In genomic region chr17:8140413-8141029, GRCh38 we compare ENCODE assay signal across 20 cellular contexts. TPM values are rescaled to one million over a fixed set of nuclear protein-coding genes. Genes with fewer than 3 reads are reported as not detected.
A peak's percentile ranks its signal among the peaks of the same experiment; 100 is the strongest.
DNase-seq lines count a peak whose midpoint lies in the region; ATAC-seq and TF ChIP-seq lines count a peak whose summit lies in the region.
"Had no signal": no experiment of that assay in that cellular context is flagged by ENCODE, and none has a peak within 500 bp of the region (broad histone marks: within the 10 kb centered on the region; RNA-seq: fewer than 3 reads in every experiment).

No MANE protein-coding gene starts in this region.

- H3K4me3 ChIP-seq in left ventricle myocardium inferior (no peak overlapping the region), upper lobe of left lung (no peak overlapping the region)
- H3K4me3 ChIP-seq: suprapubic skin had no signal

- H3K27ac ChIP-seq in left ventricle myocardium inferior (replicated peaks) (peak overlapping the region; percentile 89), upper lobe of left lung (peak overlapping the region in 3 of 4 donors; percentile 68 to 87 (median 84))
- H3K27ac ChIP-seq: HL-60 had no signal

- TF ChIP-seq EP300 in upper lobe of left lung (IDR thresholded peaks at IDR 0.05): no peak

- TF ChIP-seq CTCF in left ventricle myocardium inferior (IDR thresholded peaks at IDR 0.05; ENCODE audit: borderline replicate concordance) (no peak), chondrocyte (IDR thresholded peaks at IDR 0.05) (no peak), neural crest cell (conservative IDR thresholded peaks at IDR 0.05) (no peak), upper lobe of left lung (IDR thresholded peaks at IDR 0.05) (no peak)

- H3K27ac Mint-ChIP-seq in chondrocyte (ENCODE audit: unreplicated experiment): peak overlapping the region; percentile 59
- H3K27ac Mint-ChIP-seq in neural crest cell (ENCODE audit: unreplicated experiment): no peak overlapping the region
- H3K27ac Mint-ChIP-seq: GM23338 had no signal

- no peak for TF ChIP-seq POLR2A in upper lobe of left lung (IDR thresholded peaks at IDR 0.05)

- 81 to 93% methylated on average over 4 to 6 of the region's 7 CpGs for WGBS in upper lobe of left lung, 2 donors

- H3K9me3 Mint-ChIP-seq in chondrocyte (ENCODE audit: low read depth): no peaks in the 10 kb centered on the region
- H3K9me3 Mint-ChIP-seq in neural crest cell: no peaks in the 10 kb centered on the region

- DNase-seq in left ventricle myocardium inferior (no peak), Right ventricle myocardium superior (no peak), chondrocyte (ENCODE audit: low spot score) (no peak), neural crest cell (ENCODE audit: low read depth, low spot score) (no peak), upper lobe of left lung (no peak), HuH-7 (ENCODE audit: low spot score) (no peak), hypothalamus (lab: John Stamatoyannopoulos, UW) (no peak), GM03348 (ENCODE audit: low spot score) (no peak)
- DNase-seq: activated CD8-positive, alpha-beta memory T cell treated with anti-CD3 and anti-CD28 coated beads for 24 hours; activated gamma-delta T cell; GDM1; KG1; NCI-H1092; NCI-H2107; NCI-H748 treated with DMSO at 0.1 percent for 48 hours; stimulated activated CD4-positive, alpha-beta T cell treated with anti-CD3 and anti-CD28 coated beads, Interleukin-1b, Interleukin-23, amount 100 ng/mL, for 48 hours had no signal

- no peak overlapping the region for H3K4me3 Mint-ChIP-seq in chondrocyte (ENCODE audit: unreplicated experiment)
- H3K4me3 Mint-ChIP-seq in neural crest cell: peak overlapping the region; percentile 48
- H3K4me3 Mint-ChIP-seq: GM23338 had no signal

- H3K27me3 ChIP-seq in left ventricle myocardium inferior (ENCODE audit: low read depth): no peaks in the 10 kb centered on the region
- no peaks in the 10 kb centered on the region for H3K27me3 ChIP-seq in upper lobe of left lung
- H3K27me3 ChIP-seq: suprapubic skin had no signal

- peaks cover 64% of the 10 kb centered on the region for H3K36me3 ChIP-seq in left ventricle myocardium inferior
- H3K36me3 ChIP-seq in upper lobe of left lung: peaks cover 49 to 63% (median 62%) of the 10 kb centered on the region in 4 donors

- intact Hi-C loops in left ventricle myocardium inferior (cut with micrococcal nuclease) (no loop called here), Right ventricle myocardium superior (cut with DNase I) (no loop called here)

- H3K4me1 Mint-ChIP-seq in chondrocyte (ENCODE audit: low read depth): no peaks in the 10 kb centered on the region
- H3K4me1 Mint-ChIP-seq in neural crest cell: no peaks in the 10 kb centered on the region

- H3K36me3 Mint-ChIP-seq in chondrocyte (ENCODE audit: low read depth) (peaks cover 26% of the 10 kb centered on the region), neural crest cell (ENCODE audit: low read depth) (no peaks in the 10 kb centered on the region)

- H3K9me3 ChIP-seq in left ventricle myocardium inferior (replicated peaks) (no peaks in the 10 kb centered on the region), upper lobe of left lung (no peaks in the 10 kb centered on the region)
- H3K9me3 ChIP-seq: suprapubic skin had no signal

- ATAC-seq in Right ventricle myocardium superior (ENCODE audit: poor library complexity) (no peak), upper lobe of left lung (ENCODE audit: low FRiP score in 2 of 2) (no peak)
- ATAC-seq: GM23338, Panc1 had no signal

- H3K4me1 ChIP-seq in left ventricle myocardium inferior (peaks cover 71% of the 10 kb centered on the region), upper lobe of left lung (peaks cover 16 to 42% (median 27%) of the 10 kb centered on the region in 4 donors)

- no peaks in the 10 kb centered on the region for H3K27me3 Mint-ChIP-seq in chondrocyte (ENCODE audit: low read depth)
- H3K27me3 Mint-ChIP-seq in neural crest cell (ENCODE audit: low read depth): peaks cover 3% of the 10 kb centered on the region

RNA-seq across cellular contexts. Expression of gene PER1, which starts 11.7 kb away (rescaled TPM):
- 109 TPM for total RNA-seq in left ventricle myocardium inferior
- total RNA-seq in Right ventricle myocardium superior: 124 TPM
- 68.0 to 87.6 TPM (median 75.9 TPM) in 3 replicates for total RNA-seq in chondrocyte
- total RNA-seq in neural crest cell: 38.3 and 51.6 TPM in 2 replicates
- 100 to 1,000 TPM; 112 to 358 (median 288) TPM for total RNA-seq in upper lobe of left lung

RNA-seq across cellular contexts. Expression of gene HES7, which starts 16.6 kb away (rescaled TPM):
- not detected for total RNA-seq in left ventricle myocardium inferior
- 0.13 TPM for total RNA-seq in Right ventricle myocardium superior
- 0.51 to 1.5 TPM (median 0.70 TPM) in 3 replicates for total RNA-seq in chondrocyte
- 0.41 and 0.56 TPM in 2 replicates for total RNA-seq in neural crest cell
- 1 to 10 TPM in 1 of 6 donors, not detected in 5; 4.9 TPM for total RNA-seq in upper lobe of left lung
- total RNA-seq: suprapubic skin had no signal

RNA-seq across cellular contexts. Expression of gene ALOXE3, which starts 22.2 kb away (rescaled TPM):
- not detected for total RNA-seq in left ventricle myocardium inferior
- total RNA-seq in Right ventricle myocardium superior: not detected
- total RNA-seq in chondrocyte: 0.12 to 0.13 TPM (median 0.12 TPM) in 3 replicates
- total RNA-seq in neural crest cell: 0.09 TPM in 1 of 2 replicates, not detected in the other
- not detected for total RNA-seq in upper lobe of left lung

RNA-seq across cellular contexts. Expression of gene VAMP2, which starts 22.2 kb away (rescaled TPM):
- 59.6 TPM for total RNA-seq in left ventricle myocardium inferior
- total RNA-seq in Right ventricle myocardium superior: 54.8 TPM
- total RNA-seq in chondrocyte: 45.4 to 58.1 TPM (median 46.7 TPM) in 3 replicates
- total RNA-seq in neural crest cell: 47.2 and 49.7 TPM in 2 replicates
- total RNA-seq in upper lobe of left lung: 10 to 100 TPM; 27.2 to 75.8 (median 49.8) TPM

RNA-seq across cellular contexts. Expression of gene TMEM107, which starts 35.7 kb away (rescaled TPM):
- total RNA-seq in left ventricle myocardium inferior (7.9 TPM), Right ventricle myocardium superior (7.1 TPM), chondrocyte (7.8 to 12.1 TPM (median 8.4 TPM) in 3 replicates), neural crest cell (41.4 and 45.7 TPM in 2 replicates), upper lobe of left lung (10 to 100 TPM; 11.5 to 32.5 (median 17.3) TPM)
